24 cellular contexts compared by ENCODE assay signal in genomic region chr2:12027136-12027535, GRCh38.
DNase-seq lines count a peak whose midpoint lies in the region; ATAC-seq, FAIRE-seq and TF ChIP-seq lines count a peak whose summit lies in the region.
"Had no signal": no experiment of that assay in that cellular context is flagged by ENCODE, and none has a peak within 500 bp of the region (broad histone marks: within the 10 kb centered on the region; RNA-seq: fewer than 3 reads in every experiment).

No MANE protein-coding gene starts in this region.

- no peaks in the 10 kb centered on the region for H3F3A ChIP-seq in GM23338 (replicated peaks; ENCODE audit: low read depth)

- peaks cover 19% of the 10 kb centered on the region; the same call in 1 of the 2 replicates for H3K9me3 ChIP-seq in OCI-LY7 (ENCODE audit: low read length)
- H3K9me3 ChIP-seq: BE2C, HAP-1 had no signal

- no peaks in the 10 kb centered on the region for H4K20me1 ChIP-seq in GM23338 (replicated peaks; ENCODE audit: insufficient read depth)
- no peaks in the 10 kb centered on the region for H4K20me1 ChIP-seq in OCI-LY7 (ENCODE audit: insufficient read depth, low read length)
- H4K20me1 ChIP-seq: BLaER1 treated with 17β-estradiol and CSF1 and Interleukin-3, amounts not matched to agents 10 nM and 100 nM had no signal

- no peak overlapping the region for H3K4me3 Mint-ChIP-seq in GM23338
- H3K4me3 Mint-ChIP-seq: CD14-positive monocyte; CD4-positive, alpha-beta T cell; CD8-positive, alpha-beta memory T cell had no signal

- H3K79me2 ChIP-seq in GM23338 (replicated peaks; ENCODE audit: insufficient read depth) = no peaks in the 10 kb centered on the region
- H3K79me2 ChIP-seq in OCI-LY7 (ENCODE audit: insufficient read depth, low read depth, low read length) = no peaks in the 10 kb centered on the region

- ATAC-seq in GM23338 = no peak
- no peak for ATAC-seq in stimulated activated naive CD8-positive, alpha-beta T cell treated with anti-CD3 and anti-CD28 coated beads, Interleukin-15, Interleukin-2, amounts not matched to agents 100 U/mL and 50 U/mL, for 24 hours

- no peak for DNase-seq in GM23338 (ENCODE audit: low spot score)
- no peak for DNase-seq in OCI-LY7 (ENCODE audit: low spot score)
- peak; percentile 37 for DNase-seq in dermis blood vessel endothelial cell
- DNase-seq in lung microvascular endothelial cell (ENCODE audit: low read depth in 2 of 2) = peak; percentile 7 to 61
- DNase-seq in stimulated activated naive CD8-positive, alpha-beta T cell treated with anti-CD3 and anti-CD28 coated beads, Interleukin-15, Interleukin-2, amounts not matched to agents 100 U/mL and 50 U/mL, for 24 hours = no peak
- DNase-seq in NCI-H446 treated with DMSO at 0.1 percent for 48 hours (lab: John Stamatoyannopoulos, UW) = no peak
- no peak for DNase-seq in frontal cortex (ENCODE audit: low spot score in 2 of 2)
- DNase-seq: AML-193; BE2C; Calu3; CD4-positive, alpha-beta T cell; CD8-positive, alpha-beta memory T cell; COR-L47; DMS53; DMS79 treated with DMSO at 0.1 percent for 48 hours; GF-D8; GOT3 had no signal

- H3K9me2 ChIP-seq in GM23338 (ENCODE audit: insufficient read depth) (peaks cover 10% of the 10 kb centered on the region; the same call in 1 of the 2 replicates), OCI-LY7 (ENCODE audit: insufficient read depth, low read length) (no peaks in the 10 kb centered on the region)

- H2AFZ ChIP-seq in GM23338 (peak overlapping the region; percentile 59; the same call in 1 of the 2 replicates), OCI-LY7 (ENCODE audit: low read length) (peak overlapping the region; percentile 18; the same call in 1 of the 2 replicates)

- no peak for TF ChIP-seq CTCF in GM23338 (conservative IDR thresholded peaks at IDR 0.05; ENCODE audit: low read depth in 2 of 2)
- TF ChIP-seq CTCF in OCI-LY7 (conservative IDR thresholded peaks at IDR 0.05; ENCODE audit: low read length) = no peak

- peaks cover 10% of the 10 kb centered on the region for H3K27me3 Mint-ChIP-seq in GM23338 (ENCODE audit: insufficient read depth, low read depth, poor library complexity)
- H3K27me3 Mint-ChIP-seq: CD4-positive, alpha-beta T cell had no signal

- intact Hi-C loops in OCI-LY7 (cut with micrococcal nuclease; ENCODE audit: unreplicated experiment) = no loop called here

- no peak overlapping the region for H3K27ac Mint-ChIP-seq in GM23338
- H3K27ac Mint-ChIP-seq: CD14-positive monocyte; CD4-positive, alpha-beta T cell; CD8-positive, alpha-beta memory T cell had no signal

- no peak overlapping the region for H3K4me3 ChIP-seq in GM23338
- no peak overlapping the region for H3K4me3 ChIP-seq in OCI-LY7 (ENCODE audit: low read depth, low read length, poor library complexity, severe bottlenecking)
- H3K4me3 ChIP-seq: BLaER1 treated with 17β-estradiol and CSF1 and Interleukin-3, amounts not matched to agents 10 nM and 100 nM; HAP-1 had no signal

- no peak for FAIRE-seq in frontal cortex (lab: Jason Lieb, UNC)
- FAIRE-seq: A204.1, GM18507, H54 had no signal

- no TSS peak for BruUV-seq in OCI-LY7 (replicated peaks; lab: Mats Ljungman, UMichigan)

- H3K4me1 ChIP-seq in GM23338 (ENCODE audit: insufficient read depth) = no peaks in the 10 kb centered on the region
- peaks cover 46% of the 10 kb centered on the region for H3K4me1 ChIP-seq in OCI-LY7 (ENCODE audit: insufficient read depth, low read length, poor library complexity, severe bottlenecking)
- H3K4me1 ChIP-seq: BE2C, HAP-1 had no signal

- H3K9me3 Mint-ChIP-seq in GM23338 = peaks cover 10% of the 10 kb centered on the region; the same call in 1 of the 3 replicates

- H3K36me3 Mint-ChIP-seq in GM23338 (ENCODE audit: low read depth) = peaks cover 10% of the 10 kb centered on the region; the same call in 2 of the 3 replicates
- H3K36me3 Mint-ChIP-seq: CD14-positive monocyte had no signal

- H3K36me3 ChIP-seq in GM23338 (ENCODE audit: insufficient read depth) (no peaks in the 10 kb centered on the region), OCI-LY7 (ENCODE audit: insufficient read depth, low read length) (no peaks in the 10 kb centered on the region)
- H3K36me3 ChIP-seq: BE2C, HAP-1 had no signal

- no peak overlapping the region for H3K4me2 ChIP-seq in GM23338
- peak overlapping the region; percentile 34 for H3K4me2 ChIP-seq in OCI-LY7 (ENCODE audit: low read length)
- H3K4me2 ChIP-seq: BLaER1 treated with 17β-estradiol and CSF1 and Interleukin-3, amounts not matched to agents 10 nM and 100 nM had no signal

- POLR2A ChIA-PET in OCI-LY7 (lab: Charles Lee) = interaction anchor here (0.7 to 2.2 kb wide), 8 partner anchors 9 to 103 kb away, joined by 3 to 7 read pairs (median 4); no protein-coding TSS in a partner anchor

- CTCF ChIA-PET in OCI-LY7 (lab: Charles Lee; ENCODE audit: unreplicated experiment) = interaction anchor here (0.7 to 1.4 kb wide), 2 partner anchors 18 to 154 kb away, joined by 3 read pairs; no protein-coding TSS in a partner anchor

- H3K27ac ChIP-seq in GM23338 (ENCODE audit: low read depth) (no peak overlapping the region), OCI-LY7 (ENCODE audit: low read depth, low read length, poor library complexity, severe bottlenecking) (no peak overlapping the region)
- H3K27ac ChIP-seq: 22Rv1; BLaER1 treated with 17β-estradiol and CSF1 and Interleukin-3, amounts not matched to agents 10 nM and 100 nM had no signal

- H3K4me1 Mint-ChIP-seq in GM23338 = peaks cover 7% of the 10 kb centered on the region; the same call in 2 of the 3 replicates
- H3K4me1 Mint-ChIP-seq: CD14-positive monocyte had no signal

- H3K27me3 ChIP-seq in GM23338 (ENCODE audit: insufficient read depth) = no peaks in the 10 kb centered on the region
- H3K27me3 ChIP-seq: BE2C; BLaER1 treated with 17β-estradiol and CSF1 and Interleukin-3, amounts not matched to agents 10 nM and 100 nM had no signal

TF ChIP-seq in GM23338, 12 proteins besides CTCF, POLR2A, EP300 and RAD21:
- TF ChIP-seq JUNB (IDR thresholded peaks at IDR 0.05; ENCODE audit: unreplicated experiment) (no peak), ETS1 (IDR thresholded peaks at IDR 0.05) (no peak), ZNF331 (CRISPR knock-in tag; IDR thresholded peaks at IDR 0.05; ENCODE audit: low read depth) (no peak), ZNF114 (CRISPR knock-in tag; IDR thresholded peaks at IDR 0.05) (no peak), STAT1 (IDR thresholded peaks at IDR 0.05; ENCODE audit: unreplicated experiment) (no peak), REST (IDR thresholded peaks at IDR 0.05; ENCODE audit: unreplicated experiment) (no peak)

Comparison
In these comparisons a context has a peak if more than half of its experiments do, and no peak if none do; other contexts are left out.
1. DNase-seq: peak in dermis blood vessel endothelial cell (single experiment) and lung microvascular endothelial cell (2 of 2); none in GM23338 (single experiment), OCI-LY7 (single experiment), stimulated activated naive CD8-positive, alpha-beta T cell treated with anti-CD3 and anti-CD28 coated beads, Interleukin-15, Interleukin-2, amounts not matched to agents 100 U/mL and 50 U/mL, for 24 hours (single experiment), NCI-H446 treated with DMSO at 0.1 percent for 48 hours (single experiment) and frontal cortex (0 of 2).